In the genomic region with DNA sequence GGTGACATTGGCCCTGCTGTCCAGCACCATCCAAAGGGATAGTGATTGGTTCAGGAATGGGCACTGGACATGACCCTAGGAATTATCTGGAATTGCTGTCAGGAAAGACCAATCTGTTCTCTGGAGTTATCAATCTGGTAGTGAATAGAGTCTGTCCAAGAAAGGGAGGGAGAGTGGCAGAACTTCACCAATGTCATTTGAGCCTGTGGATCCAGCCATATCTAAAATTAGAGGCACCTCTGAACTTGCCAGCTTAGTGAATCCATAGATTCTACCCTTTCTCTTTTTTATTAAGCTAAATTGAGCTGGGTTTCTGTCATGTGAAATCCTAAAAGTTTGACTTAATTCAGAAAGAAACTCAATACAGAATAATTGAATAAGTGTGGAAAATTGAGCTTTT, we compare ENCODE assay signal across 34 cellular contexts.
"Had no signal": no experiment of that assay in that cellular context is flagged by ENCODE, and none has a peak within 500 bp of the region (broad histone marks: within the 10 kb centered on the region; RNA-seq: fewer than 3 reads in every experiment).

No MANE protein-coding gene starts in this region.

- H3K4me3 ChIP-seq: adrenal gland, body of pancreas, breast epithelium had no signal

- H3K9me3 ChIP-seq: adrenal gland, body of pancreas, breast epithelium had no signal

- H3K27me3 Mint-ChIP-seq: activated B cell treated with CpG ODN at 0.5 μM for 24 hours; activated CD4-positive, alpha-beta T cell treated with anti-CD3 and anti-CD28 coated beads, Interleukin-2, amount 10 ng/mL, durations not matched to agents 24 days and 14 days had no signal

- H3K9me3 Mint-ChIP-seq: activated B cell treated with CpG ODN at 0.5 μM for 24 hours; activated CD4-positive, alpha-beta memory T cell treated with anti-CD3 and anti-CD28 coated beads for 36 hours; activated CD4-positive, alpha-beta T cell treated with anti-CD3 and anti-CD28 coated beads, Interleukin-2, amount 10 ng/mL, durations not matched to agents 24 days and 14 days; activated CD8-positive, alpha-beta T cell treated with anti-CD3 and anti-CD28 coated beads for 36 hours; activated naive CD4-positive, alpha-beta T cell treated with anti-CD3 and anti-CD28 coated beads for 36 hours; activated naive CD8-positive, alpha-beta T cell treated with anti-CD3 and anti-CD28 coated beads for 36 hours; activated T-cell treated with anti-CD3 and anti-CD28 coated beads, Interleukin-2, amount 50 U/mL, for 4 hours; activated T-cell treated with anti-CD3 and anti-CD28 coated beads, Interleukin-2, amount 50 U/mL, for 72 hours; activated T-helper 1 cell treated with anti-CD3 and anti-CD28 coated beads, Interleukin-12 subunit alpha, Interleukin-12 subunit beta, Interleukin-2, Interleukin-4 antibody, amounts not matched to agents 30 ng/mL and 10 ng/mL and 1 ng/mL, durations not matched to agents 14 hours and 24 hours and 36 hours; T-helper 1 cell treated with Interleukin-12 subunit alpha and Interleukin-12 subunit beta and Interleukin-4 antibody, amounts not matched to agents 30 μg/mL and 1 μg/mL, for 36 hours; T-helper 2 cell treated with Interferon-gamma antibody and Interleukin-4, amounts not matched to agents 5 μg/mL and 100 μg/mL, for 36 hours had no signal

- DNase-seq: activated B cell treated with CpG ODN at 0.5 μM for 24 hours; activated CD4-positive, alpha-beta memory T cell treated with anti-CD3 and anti-CD28 coated beads for 36 hours; activated CD4-positive, alpha-beta T cell treated with anti-CD3 and anti-CD28 coated beads for 4 hours; activated CD4-positive, alpha-beta T cell treated with anti-CD3 and anti-CD28 coated beads, Interleukin-2, amount 10 ng/mL, durations not matched to agents 24 days and 14 days; activated CD4-positive, alpha-beta T cell treated with anti-CD3 and anti-CD28 coated beads, Interleukin-2, amount 50 U/mL, for 1 hour; activated CD4-positive, alpha-beta T cell treated with anti-CD3 and anti-CD28 coated beads, Interleukin-2, amount 50 U/mL, for 4 hours; activated CD4-positive, CD25-positive, alpha-beta regulatory T cell treated with anti-CD3 and anti-CD28 coated beads, Interleukin-2, amount 50 U/mL, for 72 hours; activated CD8-positive, alpha-beta memory T cell treated with anti-CD3 and anti-CD28 coated beads, Interleukin-2, amount 50 U/mL, for 4 hours; activated CD8-positive, alpha-beta T cell treated with anti-CD3 and anti-CD28 coated beads for 36 hours; activated effector memory CD4-positive, alpha-beta T cell treated with anti-CD3 and anti-CD28 coated beads, Interleukin-2, amount 50 U/mL, for 16 hours; activated gamma-delta T cell treated with Interleukin-2 at 50 U/mL for 16 hours; activated naive CD4-positive, alpha-beta T cell; activated naive CD4-positive, alpha-beta T cell treated with anti-CD3 and anti-CD28 coated beads for 36 hours; activated naive CD4-positive, alpha-beta T cell treated with anti-CD3 and anti-CD28 coated beads, Interleukin-2, amount 50 U/mL, for 16 hours; activated naive CD8-positive, alpha-beta T cell treated with anti-CD3 and anti-CD28 coated beads for 36 hours; activated T-cell treated with anti-CD3 and anti-CD28 coated beads for 4 hours; activated T-cell treated with anti-CD3 and anti-CD28 coated beads, Interleukin-2, amount 50 U/mL, for 1 hour; activated T-cell treated with anti-CD3 and anti-CD28 coated beads, Interleukin-2, amount 50 U/mL, for 4 hours; activated T-cell treated with anti-CD3 and anti-CD28 coated beads, Interleukin-2, amount 50 U/mL, for 72 hours; adrenal gland; amniotic stem cell; aorta; body of pancreas; brain microvascular endothelial cell; central memory CD4-positive, alpha-beta T cell; T-helper 1 cell; T-helper 2 cell; T-helper 9 cell had no signal

- H3K27ac Mint-ChIP-seq: activated B cell treated with CpG ODN at 0.5 μM for 24 hours; activated CD4-positive, alpha-beta memory T cell treated with anti-CD3 and anti-CD28 coated beads for 36 hours; activated CD4-positive, alpha-beta T cell treated with anti-CD3 and anti-CD28 coated beads, Interleukin-2, amount 10 ng/mL, durations not matched to agents 24 days and 14 days; activated CD8-positive, alpha-beta T cell treated with anti-CD3 and anti-CD28 coated beads for 36 hours; activated naive CD4-positive, alpha-beta T cell treated with anti-CD3 and anti-CD28 coated beads for 36 hours; activated naive CD4-positive, alpha-beta T cell treated with anti-CD3 and anti-CD28 coated beads, Interleukin-2, amount 50 U/mL, for 72 hours; activated naive CD8-positive, alpha-beta T cell treated with anti-CD3 and anti-CD28 coated beads for 36 hours; activated T-cell treated with anti-CD3 and anti-CD28 coated beads, Interleukin-2, amount 50 U/mL, for 72 hours; activated T-helper 1 cell treated with anti-CD3 and anti-CD28 coated beads, Interleukin-12 subunit alpha, Interleukin-12 subunit beta, Interleukin-2, Interleukin-4 antibody, amounts not matched to agents 30 ng/mL and 10 ng/mL and 1 ng/mL, durations not matched to agents 14 hours and 24 hours and 36 hours; activated T-helper 17 cell treated with anti-CD3 and anti-CD28 coated beads, Interleukin-2, amount 50 U/mL, for 72 hours; T-helper 1 cell treated with Interleukin-12 subunit alpha and Interleukin-12 subunit beta and Interleukin-4 antibody, amounts not matched to agents 30 μg/mL and 1 μg/mL, for 36 hours; T-helper 2 cell treated with Interferon-gamma antibody and Interleukin-4, amounts not matched to agents 5 μg/mL and 100 μg/mL, for 36 hours had no signal

- H3K27ac ChIP-seq: adrenal gland, body of pancreas, brain microvascular endothelial cell, breast epithelium had no signal

- ATAC-seq: activated CD8-positive, alpha-beta T cell treated with anti-CD3 and anti-CD28 coated beads for 36 hours; activated naive CD4-positive, alpha-beta T cell treated with anti-CD3 and anti-CD28 coated beads, Interleukin-2, amount 50 U/mL, for 72 hours; activated T-cell treated with anti-CD3 and anti-CD28 coated beads, Interleukin-2, amount 50 U/mL, for 4 hours; activated T-cell treated with anti-CD3 and anti-CD28 coated beads, Interleukin-2, amount 50 U/mL, for 72 hours; activated T-helper 17 cell treated with anti-CD3 and anti-CD28 coated beads, Interleukin-2, amount 50 U/mL, for 72 hours; body of pancreas had no signal

- H3K4me1 Mint-ChIP-seq: activated B cell treated with CpG ODN at 0.5 μM for 24 hours; activated CD4-positive, alpha-beta T cell treated with anti-CD3 and anti-CD28 coated beads, Interleukin-2, amount 10 ng/mL, durations not matched to agents 24 days and 14 days; activated naive CD8-positive, alpha-beta T cell treated with anti-CD3 and anti-CD28 coated beads for 36 hours; activated T-helper 17 cell treated with anti-CD3 and anti-CD28 coated beads, Interleukin-2, amount 50 U/mL, for 72 hours had no signal

- H3K27me3 ChIP-seq: adrenal gland, body of pancreas, brain microvascular endothelial cell, breast epithelium had no signal

- H3K36me3 Mint-ChIP-seq: activated CD4-positive, alpha-beta memory T cell treated with anti-CD3 and anti-CD28 coated beads for 36 hours; activated naive CD4-positive, alpha-beta T cell treated with anti-CD3 and anti-CD28 coated beads, Interleukin-2, amount 50 U/mL, for 72 hours; activated naive CD8-positive, alpha-beta T cell treated with anti-CD3 and anti-CD28 coated beads for 36 hours had no signal

- H3K4me1 ChIP-seq: adrenal gland, breast epithelium had no signal

- H3K4me3 Mint-ChIP-seq: activated B cell treated with CpG ODN at 0.5 μM for 24 hours; activated CD4-positive, alpha-beta memory T cell treated with anti-CD3 and anti-CD28 coated beads for 36 hours; activated CD4-positive, alpha-beta T cell treated with anti-CD3 and anti-CD28 coated beads, Interleukin-2, amount 10 ng/mL, durations not matched to agents 24 days and 14 days; activated CD8-positive, alpha-beta T cell treated with anti-CD3 and anti-CD28 coated beads for 36 hours; activated naive CD4-positive, alpha-beta T cell treated with anti-CD3 and anti-CD28 coated beads for 36 hours; activated naive CD8-positive, alpha-beta T cell treated with anti-CD3 and anti-CD28 coated beads for 36 hours; activated T-cell treated with anti-CD3 and anti-CD28 coated beads, Interleukin-2, amount 50 U/mL, for 4 hours; activated T-cell treated with anti-CD3 and anti-CD28 coated beads, Interleukin-2, amount 50 U/mL, for 72 hours; activated T-helper 1 cell treated with anti-CD3 and anti-CD28 coated beads, Interleukin-12 subunit alpha, Interleukin-12 subunit beta, Interleukin-2, Interleukin-4 antibody, amounts not matched to agents 30 ng/mL and 10 ng/mL and 1 ng/mL, durations not matched to agents 14 hours and 24 hours and 36 hours; activated T-helper 17 cell treated with anti-CD3 and anti-CD28 coated beads, Interleukin-2, amount 50 U/mL, for 72 hours; T-helper 1 cell treated with Interleukin-12 subunit alpha and Interleukin-12 subunit beta and Interleukin-4 antibody, amounts not matched to agents 30 μg/mL and 1 μg/mL, for 36 hours; T-helper 2 cell treated with Interferon-gamma antibody and Interleukin-4, amounts not matched to agents 5 μg/mL and 100 μg/mL, for 36 hours had no signal

- H3K36me3 ChIP-seq: adrenal gland, brain microvascular endothelial cell, breast epithelium had no signal
